1 cellular context compared by ENCODE assay signal in genomic region chr2:26345554-26346453, GRCh38.
TF ChIP-seq lines count a peak whose summit lies in the region.

Gene SELENOI, plus strand, starts transcription at chr2:26346143. Its CDS starts 90 bp downstream, at chr2:26346233.

TF ChIP-seq in HepG2, 621 proteins besides CTCF, POLR2A, EP300 and RAD21 (continued from another document and continues in another):
- TF ChIP-seq, protein P1, sequence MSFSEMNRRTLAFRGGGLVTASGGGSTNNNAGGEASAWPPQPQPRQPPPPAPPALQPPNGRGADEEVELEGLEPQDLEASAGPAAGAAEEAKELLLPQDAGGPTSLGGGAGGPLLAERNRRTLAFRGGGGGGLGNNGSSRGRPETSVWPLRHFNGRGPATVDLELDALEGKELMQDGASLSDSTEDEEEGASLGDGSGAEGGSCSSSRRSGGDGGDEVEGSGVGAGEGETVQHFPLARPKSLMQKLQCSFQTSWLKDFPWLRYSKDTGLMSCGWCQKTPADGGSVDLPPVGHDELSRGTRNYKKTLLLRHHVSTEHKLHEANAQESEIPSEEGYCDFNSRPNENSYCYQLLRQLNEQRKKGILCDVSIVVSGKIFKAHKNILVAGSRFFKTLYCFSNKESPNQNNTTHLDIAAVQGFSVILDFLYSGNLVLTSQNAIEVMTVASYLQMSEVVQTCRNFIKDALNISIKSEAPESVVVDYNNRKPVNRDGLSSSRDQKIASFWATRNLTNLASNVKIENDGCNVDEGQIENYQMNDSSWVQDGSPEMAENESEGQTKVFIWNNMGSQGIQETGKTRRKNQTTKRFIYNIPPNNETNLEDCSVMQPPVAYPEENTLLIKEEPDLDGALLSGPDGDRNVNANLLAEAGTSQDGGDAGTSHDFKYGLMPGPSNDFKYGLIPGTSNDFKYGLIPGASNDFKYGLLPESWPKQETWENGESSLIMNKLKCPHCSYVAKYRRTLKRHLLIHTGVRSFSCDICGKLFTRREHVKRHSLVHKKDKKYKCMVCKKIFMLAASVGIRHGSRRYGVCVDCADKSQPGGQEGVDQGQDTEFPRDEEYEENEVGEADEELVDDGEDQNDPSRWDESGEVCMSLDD (CRISPR knock-in tag; IDR thresholded peaks at IDR 0.05; ENCODE audit: borderline replicate concordance), result no peak
- TF ChIP-seq MXD1 (CRISPR knock-in tag; IDR thresholded peaks at IDR 0.05) (peak; percentile 81), CENPT (CRISPR knock-in tag; IDR thresholded peaks at IDR 0.05; ENCODE audit: low read depth) (no peak), ZHX2 (IDR thresholded peaks at IDR 0.05; ENCODE audit: low read depth) (peak; percentile 47; the same call in 1 of the 2 replicates), ZHX2 (CRISPR knock-in tag; IDR thresholded peaks at IDR 0.05; ENCODE audit: borderline replicate concordance) (no peak), ZNF607 (CRISPR knock-in tag; IDR thresholded peaks at IDR 0.05; ENCODE audit: borderline replicate concordance) (peak; percentile 53), PRDM4 (CRISPR knock-in tag; IDR thresholded peaks at IDR 0.05; ENCODE audit: borderline replicate concordance) (0 out of 2 replicates have a peak, but pooled peaks have one; percentile 80), HDAC1 (CRISPR knock-in tag; IDR thresholded peaks at IDR 0.05) (peak; percentile 89), YEATS2 (CRISPR knock-in tag; IDR thresholded peaks at IDR 0.05; ENCODE audit: borderline replicate concordance) (peak; percentile 89; the same call in 1 of the 2 replicates), SMC3 (IDR thresholded peaks at IDR 0.05; ENCODE audit: low read length) (no peak), GFI1 (CRISPR knock-in tag; IDR thresholded peaks at IDR 0.05; ENCODE audit: borderline replicate concordance) (no peak; the same call in 1 of the 2 replicates), ZSCAN29 (CRISPR knock-in tag; conservative IDR thresholded peaks at IDR 0.05) (peak; percentile 53; the same call in 1 of the 2 replicates), SNAPC4 (CRISPR knock-in tag; IDR thresholded peaks at IDR 0.05) (peak; percentile 91; the same call in 1 of the 2 replicates), ZNF557 (CRISPR knock-in tag; IDR thresholded peaks at IDR 0.05) (peak; percentile 1; the same call in 1 of the 2 replicates), NFE2L2 (IDR thresholded peaks at IDR 0.05; ENCODE audit: low read length) (no peak), MEIS2 (CRISPR knock-in tag; IDR thresholded peaks at IDR 0.05) (peak; percentile 82), MED13 (CRISPR knock-in tag; IDR thresholded peaks at IDR 0.05) (0 out of 2 replicates have a peak, but pooled peaks have one; percentile 42), ZNF441 (CRISPR knock-in tag; IDR thresholded peaks at IDR 0.05; ENCODE audit: borderline replicate concordance) (peak; percentile 91), ZNF839 (CRISPR knock-in tag; IDR thresholded peaks at IDR 0.05; ENCODE audit: borderline replicate concordance) (peak; percentile 30; the same call in 1 of the 2 replicates), ZSCAN9 (CRISPR knock-in tag; IDR thresholded peaks at IDR 0.05; ENCODE audit: borderline replicate concordance) (0 out of 2 replicates have a peak, but pooled peaks have one; percentile 67), DR1 (CRISPR knock-in tag; IDR thresholded peaks at IDR 0.05) (peak; percentile 93), RFXANK (CRISPR knock-in tag; IDR thresholded peaks at IDR 0.05) (0 out of 2 replicates have a peak, but pooled peaks have one; percentile 53)
- TF ChIP-seq, protein P2, sequence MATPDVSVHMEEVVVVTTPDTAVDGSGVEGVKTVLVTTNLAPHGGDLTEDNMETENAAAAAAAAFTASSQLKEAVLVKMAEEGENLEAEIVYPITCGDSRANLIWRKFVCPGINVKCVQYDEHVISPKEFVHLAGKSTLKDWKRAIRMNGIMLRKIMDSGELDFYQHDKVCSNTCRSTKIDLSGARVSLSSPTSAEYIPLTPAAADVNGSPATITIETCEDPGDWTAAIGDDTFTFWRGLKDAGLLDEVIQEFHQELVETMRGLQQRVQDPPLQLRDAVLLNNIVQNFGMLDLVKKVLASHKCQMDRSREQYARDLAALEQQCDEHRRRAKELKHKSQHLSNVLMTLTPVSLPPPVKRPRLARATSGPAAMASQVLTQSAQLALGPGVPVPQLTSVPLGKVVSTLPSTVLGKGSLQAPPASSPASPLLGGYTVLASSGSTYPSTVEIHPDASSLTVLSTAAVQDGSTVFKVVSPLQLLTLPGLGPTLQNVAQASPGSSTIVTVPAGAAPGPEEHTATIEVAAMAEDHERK (CRISPR knock-in tag; IDR thresholded peaks at IDR 0.05; ENCODE audit: low read depth), result peak; percentile 58; the same call in 1 of the 2 replicates
- TF ChIP-seq, protein P3, sequence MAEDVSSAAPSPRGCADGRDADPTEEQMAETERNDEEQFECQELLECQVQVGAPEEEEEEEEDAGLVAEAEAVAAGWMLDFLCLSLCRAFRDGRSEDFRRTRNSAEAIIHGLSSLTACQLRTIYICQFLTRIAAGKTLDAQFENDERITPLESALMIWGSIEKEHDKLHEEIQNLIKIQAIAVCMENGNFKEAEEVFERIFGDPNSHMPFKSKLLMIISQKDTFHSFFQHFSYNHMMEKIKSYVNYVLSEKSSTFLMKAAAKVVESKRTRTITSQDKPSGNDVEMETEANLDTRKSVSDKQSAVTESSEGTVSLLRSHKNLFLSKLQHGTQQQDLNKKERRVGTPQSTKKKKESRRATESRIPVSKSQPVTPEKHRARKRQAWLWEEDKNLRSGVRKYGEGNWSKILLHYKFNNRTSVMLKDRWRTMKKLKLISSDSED (CRISPR knock-in tag; IDR thresholded peaks at IDR 0.05), result no peak
- TF ChIP-seq, protein P4, sequence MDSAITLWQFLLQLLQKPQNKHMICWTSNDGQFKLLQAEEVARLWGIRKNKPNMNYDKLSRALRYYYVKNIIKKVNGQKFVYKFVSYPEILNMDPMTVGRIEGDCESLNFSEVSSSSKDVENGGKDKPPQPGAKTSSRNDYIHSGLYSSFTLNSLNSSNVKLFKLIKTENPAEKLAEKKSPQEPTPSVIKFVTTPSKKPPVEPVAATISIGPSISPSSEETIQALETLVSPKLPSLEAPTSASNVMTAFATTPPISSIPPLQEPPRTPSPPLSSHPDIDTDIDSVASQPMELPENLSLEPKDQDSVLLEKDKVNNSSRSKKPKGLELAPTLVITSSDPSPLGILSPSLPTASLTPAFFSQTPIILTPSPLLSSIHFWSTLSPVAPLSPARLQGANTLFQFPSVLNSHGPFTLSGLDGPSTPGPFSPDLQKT (CRISPR knock-in tag; IDR thresholded peaks at IDR 0.05; ENCODE audit: borderline replicate concordance), result no peak
- TF ChIP-seq, protein P5, sequence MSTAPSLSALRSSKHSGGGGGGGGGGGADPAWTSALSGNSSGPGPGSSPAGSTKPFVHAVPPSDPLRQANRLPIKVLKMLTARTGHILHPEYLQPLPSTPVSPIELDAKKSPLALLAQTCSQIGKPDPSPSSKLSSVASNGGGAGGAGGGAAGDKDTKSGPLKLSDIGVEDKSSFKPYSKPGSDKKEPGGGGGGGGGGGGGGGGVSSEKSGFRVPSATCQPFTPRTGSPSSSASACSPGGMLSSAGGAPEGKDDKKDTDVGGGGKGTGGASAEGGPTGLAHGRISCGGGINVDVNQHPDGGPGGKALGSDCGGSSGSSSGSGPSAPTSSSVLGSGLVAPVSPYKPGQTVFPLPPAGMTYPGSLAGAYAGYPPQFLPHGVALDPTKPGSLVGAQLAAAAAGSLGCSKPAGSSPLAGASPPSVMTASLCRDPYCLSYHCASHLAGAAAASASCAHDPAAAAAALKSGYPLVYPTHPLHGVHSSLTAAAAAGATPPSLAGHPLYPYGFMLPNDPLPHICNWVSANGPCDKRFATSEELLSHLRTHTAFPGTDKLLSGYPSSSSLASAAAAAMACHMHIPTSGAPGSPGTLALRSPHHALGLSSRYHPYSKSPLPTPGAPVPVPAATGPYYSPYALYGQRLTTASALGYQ (CRISPR knock-in tag; IDR thresholded peaks at IDR 0.05), result 0 out of 2 replicates have a peak, but pooled peaks have one; percentile 14
- TF ChIP-seq, protein P6, sequence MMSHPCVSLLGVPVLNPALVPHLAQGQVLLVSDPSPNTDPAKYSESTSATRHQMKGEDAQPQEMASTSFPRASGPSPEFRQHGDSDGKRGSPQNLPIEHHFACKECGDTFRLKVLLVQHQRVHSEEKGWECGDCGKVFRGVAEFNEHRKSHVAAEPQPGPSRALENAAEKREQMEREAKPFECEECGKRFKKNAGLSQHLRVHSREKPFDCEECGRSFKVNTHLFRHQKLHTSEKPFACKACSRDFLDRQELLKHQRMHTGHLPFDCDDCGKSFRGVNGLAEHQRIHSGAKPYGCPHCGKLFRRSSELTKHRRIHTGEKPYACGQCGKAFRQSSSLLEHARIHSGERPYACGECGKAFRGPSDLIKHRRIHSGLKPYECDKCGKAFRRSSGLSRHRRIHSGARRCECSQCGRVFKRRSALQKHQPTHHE (CRISPR knock-in tag; IDR thresholded peaks at IDR 0.05; ENCODE audit: borderline replicate concordance), result peak; percentile 91
